Comparison of ENCODE assay signal across 20 cellular contexts in the genomic region with DNA sequence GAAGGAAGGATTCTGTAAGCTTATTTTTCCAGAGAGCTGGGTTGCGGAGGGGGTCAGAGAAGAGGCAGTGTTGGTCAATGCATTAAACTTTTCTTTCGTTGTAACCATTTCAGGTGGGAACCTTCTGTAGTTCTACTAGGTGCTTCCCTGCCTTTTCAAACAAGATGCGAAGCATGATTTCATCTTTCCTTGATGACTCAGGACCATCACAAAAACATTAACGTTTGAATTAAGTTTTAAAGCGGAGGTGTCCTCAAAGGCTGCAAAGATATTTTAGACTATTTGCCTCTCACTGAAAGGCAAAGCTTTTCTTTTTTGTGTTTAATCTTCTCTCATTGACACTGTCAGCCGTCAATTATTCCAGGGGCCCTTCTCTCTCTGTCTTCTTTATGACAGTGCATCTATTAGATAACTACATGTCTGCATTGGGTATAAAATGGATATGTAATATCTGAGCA. TPM values are rescaled to one million over a fixed set of nuclear protein-coding genes. Genes with fewer than 3 reads are reported as not detected.
DNase-seq lines count a peak whose midpoint lies in the region; ATAC-seq, FAIRE-seq and TF ChIP-seq lines count a peak whose summit lies in the region.
"Had no signal": no experiment of that assay in that cellular context is flagged by ENCODE, and none has a peak within 500 bp of the region (broad histone marks: within the 10 kb centered on the region; RNA-seq: fewer than 3 reads in every experiment).

No MANE protein-coding gene starts in this region.

- no peak for ATAC-seq in naive thymus-derived CD8-positive, alpha-beta T cell

- H3K27me3 Mint-ChIP-seq in naive thymus-derived CD8-positive, alpha-beta T cell = peaks cover 0 to 16% (median 6%) of the 10 kb centered on the region in 5 donors

- intact Hi-C loops in PC-9 (cut with micrococcal nuclease; ENCODE audit: unreplicated experiment) = no loop called here

- H3K27me3 ChIP-seq in PC-9 (ENCODE audit: insufficient read depth, low read depth) = peaks cover 11% of the 10 kb centered on the region; the same call in 1 of the 2 replicates
- H3K27me3 ChIP-seq: Peyer's patch had no signal

- H3K27ac Mint-ChIP-seq in naive thymus-derived CD8-positive, alpha-beta T cell = peak overlapping the region in 1 of 10 donors; percentile 57

- H3K4me3 Mint-ChIP-seq in naive thymus-derived CD8-positive, alpha-beta T cell = no peak overlapping the region

- no peak for TF ChIP-seq CTCF in PC-9 (conservative IDR thresholded peaks at IDR 0.05)

- no peak overlapping the region for H3K4me3 ChIP-seq in PC-9
- H3K4me3 ChIP-seq: Peyer's patch had no signal

- CTCF ChIA-PET in PC-9 (lab: Charles Lee) = interaction anchor here (1.2 kb wide), 1 partner anchor 35 kb away, joined by 4 read pairs; no protein-coding TSS in a partner anchor

- no peak for DNase-seq in GM18507 (ENCODE audit: extremely low spot score, insufficient read length, low read depth)
- DNase-seq in PC-9 = no peak
- no peak for DNase-seq in epithelial cell of prostate (ENCODE audit: low read depth, low spot score)
- DNase-seq in putamen (ENCODE audit: low spot score) = peak; percentile 70
- DNase-seq in HPDE6-E6E7 (ENCODE audit: extremely low spot score) = no peak
- DNase-seq in naive thymus-derived CD8-positive, alpha-beta T cell = no peak
- DNase-seq in NOMO-1 (lab: John Stamatoyannopoulos, UW; ENCODE audit: unreplicated experiment in 2 of 2) = no peak
- DNase-seq: H7, KG1, MM.1S, NCI-H1694, NCI-H2029 treated with DMSO at 0.1 percent for 48 hours, NCI-H446 treated with DMSO at 0.1 percent for 48 hours, NCI-H526 treated with DMSO at 0.1 percent for 48 hours, Peyer's patch, SK-N-SH, SW 1271 had no signal

- H3K27ac ChIP-seq in PC-9 = peak overlapping the region; percentile 25
- H3K27ac ChIP-seq in epithelial cell of prostate = peak overlapping the region; percentile 87
- H3K27ac ChIP-seq: Peyer's patch had no signal

- H3K4me1 Mint-ChIP-seq in naive thymus-derived CD8-positive, alpha-beta T cell = peaks cover 33 to 49% (median 38%) of the 10 kb centered on the region in 4 donors

- H4K20me1 ChIP-seq in PC-9 (ENCODE audit: insufficient read depth) = no peaks in the 10 kb centered on the region

- 0 out of 2 replicates have a peak overlapping the region, but pooled peaks have one; percentile 7 for H3K4me2 ChIP-seq in PC-9
- H3K4me2 ChIP-seq: SK-N-SH had no signal

- H3K9me3 Mint-ChIP-seq in naive thymus-derived CD8-positive, alpha-beta T cell = no peaks in the 10 kb centered on the region

- no peaks in the 10 kb centered on the region for H3K36me3 Mint-ChIP-seq in naive thymus-derived CD8-positive, alpha-beta T cell

- no peak overlapping the region for H2AFZ ChIP-seq in PC-9

- peak; percentile 5 for FAIRE-seq in GM18507 (lab: Jason Lieb, UNC)
- FAIRE-seq: HTR-8/SVneo had no signal

- no peaks in the 10 kb centered on the region for H3K36me3 ChIP-seq in PC-9 (ENCODE audit: low read depth)
- H3K36me3 ChIP-seq: Peyer's patch had no signal

- H3K9me2 ChIP-seq in PC-9 (ENCODE audit: insufficient read depth) = no peaks in the 10 kb centered on the region
- H3K9me2 ChIP-seq: SK-N-SH had no signal

- POLR2A ChIA-PET in PC-9 (lab: Charles Lee; ENCODE audit: unreplicated experiment) = interaction anchor here (0.6 to 1.1 kb wide), 2 partner anchors 154 to 170 kb away, joined by 3 to 4 read pairs; a partner anchor contains a TSS
- POLR2A ChIA-PET in naive thymus-derived CD8-positive, alpha-beta T cell (lab: Charles Lee) = no interaction called here

- H3F3A ChIP-seq in PC-9 (ENCODE audit: insufficient read depth, low read depth) = peaks cover 34% of the 10 kb centered on the region

- H3K79me2 ChIP-seq in PC-9 (ENCODE audit: low read depth) = no peaks in the 10 kb centered on the region

- BruUV-seq in PC-9 (replicated peaks; lab: Mats Ljungman, UMichigan) = no TSS peak

- peaks cover 79% of the 10 kb centered on the region for H3K4me1 ChIP-seq in PC-9 (replicated peaks; ENCODE audit: insufficient read depth)
- H3K4me1 ChIP-seq: Peyer's patch had no signal

- H3K9me3 ChIP-seq in PC-9 (ENCODE audit: insufficient read depth, low read depth) = no peaks in the 10 kb centered on the region
- H3K9me3 ChIP-seq: Peyer's patch, SK-N-SH had no signal

RNA-seq across cellular contexts. Expression of a gene that starts 26.3 kb away (rescaled TPM):
- total RNA-seq in PC-9 (2021) = 0.28 and 0.48 TPM in 2 replicates
- total RNA-seq in naive thymus-derived CD8-positive, alpha-beta T cell = not detected
- polyA plus RNA-seq in naive thymus-derived CD8-positive, alpha-beta T cell = under 1 TPM in 1 of 3 donors, not detected in 2; 0.03 TPM
- total RNA-seq: G401 had no signal
- polyA plus RNA-seq: BJ, SK-N-SH had no signal
